In genomic region chr7:128829391-128830166, GRCh38 we compare ENCODE assay signal across 8 cellular contexts. TPM values are rescaled to one million over a fixed set of nuclear protein-coding genes. Genes with fewer than 3 reads are reported as not detected.
DNase-seq lines count a peak whose midpoint lies in the region; ATAC-seq and TF ChIP-seq lines count a peak whose summit lies in the region.

No MANE protein-coding gene starts in this region.

- no peaks in the 10 kb centered on the region for H3K27me3 ChIP-seq in AG04450 (ENCODE audit: control insufficient read depth, insufficient read depth, low read length)

- TF ChIP-seq CTCF in AG04450 (IDR thresholded peaks at IDR 0.05; ENCODE audit: low read depth, low read length) (no peak), choroid plexus epithelial cell (conservative IDR thresholded peaks at IDR 0.05; ENCODE audit: low read depth, low read length) (no peak)

- POLR2A ChIA-PET in AG04450 (lab: Yijun Ruan, JAX), result no interaction called here

- ATAC-seq in HG03565 (IDR thresholded peaks at IDR 0.05; ENCODE audit: unreplicated experiment) (no peak), HG03354 (IDR thresholded peaks at IDR 0.05; ENCODE audit: poor library complexity, severe bottlenecking, unreplicated experiment) (no peak)

- H3K27ac ChIP-seq in AG04450 (ENCODE audit: low read depth, low read length), result peak overlapping the region; percentile 87

- H3K4me3 ChIP-seq in AG04450 (ENCODE audit: low read depth, low read length) (peak overlapping the region; percentile 48), choroid plexus epithelial cell (ENCODE audit: low read depth, low read length) (peak overlapping the region; percentile 32)

- H3K9me3 ChIP-seq in AG04450 (ENCODE audit: control insufficient read depth, insufficient read depth, low read length), result no peaks in the 10 kb centered on the region; the same call in 1 of the 2 replicates

- CTCF ChIA-PET in AG04450 (lab: Charles Lee), result no interaction called here

- no peak for DNase-seq in AG04450 (ENCODE audit: low read depth, low spot score)
- peak; percentile 78 for DNase-seq in HuH-7 (ENCODE audit: low spot score)
- peak; percentile 24 for DNase-seq in choroid plexus epithelial cell (ENCODE audit: low read depth)
- peak; percentile 50 for DNase-seq in mucosa of gallbladder (ENCODE audit: low spot score)
- DNase-seq in NCI-H1417 treated with DMSO at 0.1 percent for 48 hours (lab: John Stamatoyannopoulos, UW), result no peak
- DNase-seq in SIG-M5 treated with dmso at 0.1 percent for 504 hours (lab: John Stamatoyannopoulos, UW; ENCODE audit: unreplicated experiment), result no peak

RNA-seq across cellular contexts. Expression of gene FLNC, which starts 0.6 kb away (rescaled TPM):
- 25.8 and 44.7 TPM in 2 replicates for polyA plus RNA-seq in AG04450 (2011; rRNA removed)
- 157 and 215 TPM in 2 replicates for polyA minus RNA-seq in AG04450 (2011; rRNA and poly(A)+ RNA removed)
- total RNA-seq in mucosa of gallbladder, result 236 TPM

RNA-seq across cellular contexts. Expression of gene ATP6V1F, which starts 33.1 kb away (rescaled TPM):
- 150 and 193 TPM in 2 replicates for polyA plus RNA-seq in AG04450 (2011; rRNA removed)
- polyA minus RNA-seq in AG04450 (2011; rRNA and poly(A)+ RNA removed), result 48.3 and 52.6 TPM in 2 replicates
- 118 TPM for total RNA-seq in mucosa of gallbladder

RNA-seq across cellular contexts. Expression of gene CCDC136, which starts 37.8 kb away (rescaled TPM):
- 17.8 and 19.7 TPM in 2 replicates for polyA plus RNA-seq in AG04450 (2011; rRNA removed)
- 22.0 and 24.5 TPM in 2 replicates for polyA minus RNA-seq in AG04450 (2011; rRNA and poly(A)+ RNA removed)
- 25.3 TPM for total RNA-seq in mucosa of gallbladder

RNA-seq across cellular contexts. Expression of gene OPN1SW, which starts 54.0 kb away (rescaled TPM):
- polyA plus RNA-seq in AG04450 (2011; rRNA removed), result not detected in 2 replicates
- not detected in 2 replicates for polyA minus RNA-seq in AG04450 (2011; rRNA and poly(A)+ RNA removed)
- total RNA-seq in mucosa of gallbladder, result not detected

Comparison
In these comparisons a context has a peak if more than half of its experiments do, and no peak if none do; other contexts are left out.
1. DNase-seq: peak in HuH-7 (single experiment), choroid plexus epithelial cell (single experiment) and mucosa of gallbladder (single experiment); none in AG04450 (single experiment), NCI-H1417 treated with DMSO at 0.1 percent for 48 hours (single experiment) and SIG-M5 treated with dmso at 0.1 percent for 504 hours (single experiment).